10 cellular contexts compared by ENCODE assay signal in genomic region chr20:38134427-38135281, GRCh38. TPM values are rescaled to one million over a fixed set of nuclear protein-coding genes. Genes with fewer than 3 reads are reported as not detected.
DNase-seq lines count a peak whose midpoint lies in the region; ATAC-seq and TF ChIP-seq lines count a peak whose summit lies in the region.
"Had no signal": no experiment of that assay in that cellular context is flagged by ENCODE, and none has a peak within 500 bp of the region (broad histone marks: within the 10 kb centered on the region; RNA-seq: fewer than 3 reads in every experiment).

No MANE protein-coding gene starts in this region.

- H3K4me3 Mint-ChIP-seq in HFFc6, result peak overlapping the region; percentile 43
- H3K4me3 Mint-ChIP-seq: activated CD4-positive, alpha-beta T cell treated with anti-CD3 and anti-CD28 coated beads for 36 hours had no signal

- no peak for ATAC-seq in HG03039 (IDR thresholded peaks at IDR 0.05; ENCODE audit: unreplicated experiment)
- ATAC-seq: activated CD4-positive, alpha-beta T cell treated with anti-CD3 and anti-CD28 coated beads for 36 hours had no signal

- TF ChIP-seq CTCF in HFFc6 (IDR thresholded peaks at IDR 0.05), result no peak
- 0 out of 2 replicates have a peak, but pooled peaks have one; percentile 4 for TF ChIP-seq CTCF in WI38 (IDR thresholded peaks at IDR 0.05; ENCODE audit: low read depth, low read length)
- no peak for TF ChIP-seq CTCF in right atrium auricular region (IDR thresholded peaks at IDR 0.05)

- H3K27me3 ChIP-seq in right atrium auricular region, result no peaks in the 10 kb centered on the region
- H3K27me3 ChIP-seq in skeletal muscle satellite cell (ENCODE audit: control insufficient read depth, insufficient read depth, low read length), result no peaks in the 10 kb centered on the region

- peaks cover 42% of the 10 kb centered on the region for H3K4me1 Mint-ChIP-seq in HFFc6 (ENCODE audit: low read depth)

- H3K9ac ChIP-seq in skeletal muscle satellite cell (ENCODE audit: low read depth, low read length), result no peak overlapping the region

- H3K9me3 ChIP-seq in right atrium auricular region (no peaks in the 10 kb centered on the region), skeletal muscle satellite cell (replicated peaks; ENCODE audit: low read length) (no peaks in the 10 kb centered on the region)

- H3K36me3 ChIP-seq in right atrium auricular region, result peaks cover 88% of the 10 kb centered on the region
- peaks cover 16% of the 10 kb centered on the region for H3K36me3 ChIP-seq in skeletal muscle satellite cell (ENCODE audit: insufficient read depth, low read length)

- H3K4me2 ChIP-seq in skeletal muscle satellite cell (ENCODE audit: low read length), result peak overlapping the region; percentile 62

- H3K4me1 ChIP-seq in right atrium auricular region (peaks cover 0 to 46% of the 10 kb centered on the region in 2 donors), skeletal muscle satellite cell (ENCODE audit: control insufficient read depth, insufficient read depth, low read length) (peaks cover 19% of the 10 kb centered on the region)

- peak; percentile 48 for DNase-seq in HFFc6
- DNase-seq in right atrium auricular region (ENCODE audit: low spot score), result no peak
- DNase-seq in NK-92 (lab: John Stamatoyannopoulos, UW; ENCODE audit: unreplicated experiment), result no peak
- no peak for DNase-seq in pons (ENCODE audit: low spot score)
- no peak for DNase-seq in activated gamma-delta T cell (lab: John Stamatoyannopoulos, UW)
- DNase-seq: activated CD4-positive, alpha-beta T cell treated with anti-CD3 and anti-CD28 coated beads for 36 hours; MV-4-11 had no signal

- H3K36me3 Mint-ChIP-seq in HFFc6 (ENCODE audit: low read depth), result peaks cover 33% of the 10 kb centered on the region

- no peak overlapping the region for H3K4me3 ChIP-seq in WI38 (ENCODE audit: low read depth, low read length)
- H3K4me3 ChIP-seq in right atrium auricular region, result no peak overlapping the region
- H3K4me3 ChIP-seq in skeletal muscle satellite cell (ENCODE audit: low read length), result no peak overlapping the region

- peaks cover 2% of the 10 kb centered on the region for H3K27me3 Mint-ChIP-seq in HFFc6 (ENCODE audit: insufficient read depth)
- H3K27me3 Mint-ChIP-seq: activated CD4-positive, alpha-beta T cell treated with anti-CD3 and anti-CD28 coated beads for 36 hours had no signal

- H3K9me3 Mint-ChIP-seq in HFFc6, result no peaks in the 10 kb centered on the region

- peak overlapping the region; percentile 82 for H3K27ac Mint-ChIP-seq in HFFc6
- H3K27ac Mint-ChIP-seq: activated CD4-positive, alpha-beta T cell treated with anti-CD3 and anti-CD28 coated beads for 36 hours had no signal

- peak overlapping the region; percentile 60 to 77 for H3K27ac ChIP-seq in right atrium auricular region

RNA-seq across cellular contexts. Expression of gene TGM2, which starts 30.4 kb away (rescaled TPM):
- 100 to 1,000 TPM in 5 of 6 experiments, 10 to 100 TPM in 1; 99.6 to 430 (median 111) TPM for total RNA-seq in HFFc6 (2021; fragmentation: NEBNext Ultra II Directional; extraction: Animal tissue kit (Norgen Biotek cat#: 25700))
- total RNA-seq in right atrium auricular region, result 1,000 to 10,000 TPM in 1 of 2 donors, 100 to 1,000 TPM in 1; 680 to 1,303 TPM
- 1.8 and 4.2 TPM in 2 replicates for total RNA-seq in skeletal muscle satellite cell (2012; rRNA removed)
